In the genomic region with DNA sequence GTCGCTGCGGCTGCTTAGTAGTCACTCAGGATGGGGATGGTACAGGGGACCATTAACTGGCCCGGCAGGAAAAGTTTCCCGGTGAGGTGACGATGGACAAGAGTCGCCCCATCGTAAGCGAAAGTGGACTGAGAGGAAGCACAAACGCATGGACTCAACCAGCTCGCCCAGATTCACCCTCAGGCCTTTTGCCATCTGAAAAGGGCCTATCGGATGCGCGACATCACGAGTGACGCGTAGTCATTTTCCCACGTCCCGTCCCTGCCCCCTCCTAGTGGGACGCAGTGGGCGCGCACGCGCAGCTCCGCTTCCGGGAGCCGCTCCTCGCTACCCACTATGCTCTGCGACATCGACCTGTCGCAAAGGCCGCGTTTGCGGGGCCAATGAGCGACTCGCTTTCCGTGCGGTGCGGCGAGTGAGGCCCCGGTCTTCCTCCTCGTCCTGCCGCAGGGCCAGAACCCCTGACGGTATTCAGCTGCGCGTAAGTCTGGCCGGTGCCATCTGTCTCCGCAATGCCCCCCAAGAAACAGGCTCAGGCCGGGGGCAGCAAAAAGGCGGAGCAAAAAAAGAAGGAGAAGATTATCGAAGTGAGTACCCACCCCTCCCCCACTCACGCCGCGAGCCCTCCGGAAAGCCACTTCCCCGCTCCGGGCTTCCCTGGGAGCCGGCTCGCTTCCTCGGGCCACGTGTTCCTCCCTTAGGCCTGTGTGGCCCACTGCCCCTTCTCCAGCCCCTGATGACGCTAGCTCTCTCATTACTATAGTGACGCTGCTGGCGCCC, we compare ENCODE assay signal across 8 cellular contexts. TPM values are rescaled to one million over a fixed set of nuclear protein-coding genes. Genes with fewer than 3 reads are reported as not detected.
DNase-seq lines count a peak whose midpoint lies in the region; ATAC-seq, FAIRE-seq and TF ChIP-seq lines count a peak whose summit lies in the region.

A gene (plus strand): TSS at position 390 of the 780 bp plus-strand sequence. CDS start 123 bp downstream, at position 513.

- peak within 1 kb of the TSS; percentile 94 for H3K9ac ChIP-seq in endothelial cell of umbilical vein (replicated peaks; ENCODE audit: extremely low read depth, insufficient read depth, low read length)

- TF ChIP-seq CTCF in D721Med (IDR thresholded peaks at IDR 0.05; ENCODE audit: insufficient read depth, missing control alignments) (no peak), endothelial cell of umbilical vein (IDR thresholded peaks at IDR 0.05; ENCODE audit: extremely low read depth in 1 of 2, insufficient read depth in 1 of 2, low read depth in 1 of 2, low read length in 2 of 2) (no peak)

- no peaks in the 10 kb centered on the region for H3K27me3 ChIP-seq in endothelial cell of umbilical vein (ENCODE audit: control insufficient read depth in 2 of 2, insufficient read depth in 2 of 2, low read length in 2 of 2)

- BruUV-seq in endothelial cell of umbilical vein (replicated peaks; lab: Mats Ljungman, UMichigan) = no TSS peak

- peaks cover 49% of the 10 kb centered on the region for H3K79me2 ChIP-seq in endothelial cell of umbilical vein (ENCODE audit: control insufficient read depth, insufficient read depth, low read length)

- peak; percentile 95 for TF ChIP-seq POLR2A in endothelial cell of umbilical vein (IDR thresholded peaks at IDR 0.05; ENCODE audit: low read depth, low read length)

- no peaks in the 10 kb centered on the region for H3K9me1 ChIP-seq in endothelial cell of umbilical vein (replicated peaks; ENCODE audit: control insufficient read depth, extremely low read depth, insufficient read depth, low read length)

- peak; percentile 85 for ATAC-seq in GM21515 (IDR thresholded peaks at IDR 0.05; ENCODE audit: unreplicated experiment)

- no peaks in the 10 kb centered on the region for H3K9me3 ChIP-seq in endothelial cell of umbilical vein (replicated peaks; ENCODE audit: control insufficient read depth, insufficient read depth, low read length)

- no peak for FAIRE-seq in D721Med (lab: Jason Lieb, UNC)
- FAIRE-seq in endothelial cell of umbilical vein (lab: Jason Lieb, UNC) = peak; percentile 96

- peak within 1 kb of the TSS; percentile 89 for H3K27ac ChIP-seq in endothelial cell of umbilical vein (ENCODE audit: insufficient read depth, low read depth, low read length)

- dilution Hi-C loops in endothelial cell of umbilical vein (cut with MboI; ENCODE audit: extremely low pct_ligation_motif_present, low sequenced_read_pairs) = no loop called here

- H3K4me1 ChIP-seq in endothelial cell of umbilical vein (ENCODE audit: control insufficient read depth, extremely low read depth, insufficient read depth, low read length) = peaks cover 19% of the 10 kb centered on the region

- H3K4me2 ChIP-seq in endothelial cell of umbilical vein (ENCODE audit: insufficient read depth, low read length) = peak within 1 kb of the TSS; percentile 97

- H4K20me1 ChIP-seq in endothelial cell of umbilical vein (replicated peaks; ENCODE audit: control insufficient read depth, extremely low read depth, insufficient read depth, low read length) = peaks cover 14% of the 10 kb centered on the region

- H3K36me3 ChIP-seq in endothelial cell of umbilical vein (ENCODE audit: control insufficient read depth in 2 of 2, extremely low read depth in 1 of 2, insufficient read depth in 2 of 2, low read length in 2 of 2) = no peaks in the 10 kb centered on the region

- CTCF ChIA-PET in endothelial cell of umbilical vein (lab: Charles Lee) = interaction anchor here (0.5 to 1.4 kb wide), 9 partner anchors 8 to 1195 kb away, joined by 3 to 6 read pairs (median 3); a partner anchor contains a TSS

- DNase-seq in D721Med (ENCODE audit: insufficient read length, low spot score) = peak; percentile 37
- DNase-seq in HuH-7 (ENCODE audit: low spot score) = peak; percentile 90
- peak; percentile 98 for DNase-seq in OCI-M1 (lab: John Stamatoyannopoulos, UW)
- DNase-seq in activated T-cell treated with anti-CD3 and anti-CD28 coated beads for 24 hours (ENCODE audit: low read depth) = peak; percentile 94
- peak; percentile 97 for DNase-seq in endothelial cell of umbilical vein (ENCODE audit: low read depth, low spot score)
- DNase-seq in middle frontal gyrus (ENCODE audit: extremely low spot score, low spot score) = peak; percentile 96
- DNase-seq in stimulated activated CD8-positive, alpha-beta memory T cell treated with anti-CD3 and anti-CD28 coated beads, Interleukin-2, amount 100 ng/mL, for 48 hours (ENCODE audit: low read depth in 2 of 2) = peak; percentile 89 to 92

- intact Hi-C loops in endothelial cell of umbilical vein (cut with micrococcal nuclease) = loop anchor here (1.0 to 5.0 kb wide), 5 partner anchors 46 to 1806 kb away; a partner anchor contains a TSS

- POLR2A ChIA-PET in endothelial cell of umbilical vein (lab: Charles Lee) = interaction anchor here (1.4 kb wide), 1 partner anchor 103 kb away, joined by 3 read pairs; no protein-coding TSS in a partner anchor

- H3K4me3 ChIP-seq in endothelial cell of umbilical vein (replicated peaks in 1 of 3; ENCODE audit: insufficient read depth in 1 of 3, low read depth in 1 of 3, low read length in 3 of 3) = peak within 1 kb of the TSS; percentile 71 to 98 (median 84)

- peak within 1 kb of the TSS; percentile 81 for H2AFZ ChIP-seq in endothelial cell of umbilical vein (ENCODE audit: low read depth, low read length)

TF ChIP-seq in endothelial cell of umbilical vein, 7 proteins besides CTCF, POLR2A, EP300 and RAD21:
- TF ChIP-seq MYC (IDR thresholded peaks at IDR 0.05; ENCODE audit: low read depth, low read length) (peak; percentile 73), JUN (IDR thresholded peaks at IDR 0.05; ENCODE audit: borderline replicate concordance, insufficient read depth, insufficient read length, low read depth) (peak; percentile 20), FOS (IDR thresholded peaks at IDR 0.05; ENCODE audit: borderline replicate concordance, insufficient read depth, low read length) (peak; percentile 45), POLR2AphosphoS5 (IDR thresholded peaks at IDR 0.05; ENCODE audit: insufficient read depth, low read depth, low read length) (peak; percentile 91), EZH2 (IDR thresholded peaks at IDR 0.05; ENCODE audit: borderline replicate concordance, low read depth, low read length, severe bottlenecking) (no peak), GATA2 (IDR thresholded peaks at IDR 0.05; ENCODE audit: insufficient read depth, insufficient read length, low read depth, low read length) (no peak)
- TF ChIP-seq, protein P1, sequence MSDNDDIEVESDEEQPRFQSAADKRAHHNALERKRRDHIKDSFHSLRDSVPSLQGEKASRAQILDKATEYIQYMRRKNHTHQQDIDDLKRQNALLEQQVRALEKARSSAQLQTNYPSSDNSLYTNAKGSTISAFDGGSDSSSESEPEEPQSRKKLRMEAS (IDR thresholded peaks at IDR 0.05; ENCODE audit: insufficient read depth, insufficient read length) = peak; percentile 80
TF ChIP-seq in endothelial cell of umbilical vein: peak in this region for 5.

RNA-seq across cellular contexts. Expression of the gene that starts here (rescaled TPM):
- 64.5 and 65.1 TPM in 2 replicates for total RNA-seq in endothelial cell of umbilical vein
- 15.8 and 24.1 TPM in 2 replicates for polyA plus RNA-seq in endothelial cell of umbilical vein
- polyA plus RNA-seq in endothelial cell of umbilical vein (2011; cell fraction: cytosol; rRNA removed) = 50.5 and 52.6 TPM in 2 replicates
- polyA plus RNA-seq in endothelial cell of umbilical vein (2011; cell fraction: nucleus; rRNA removed) = 61.2 and 80.0 TPM in 2 replicates
- 70.9 and 112 TPM in 2 replicates for polyA plus RNA-seq in endothelial cell of umbilical vein (2012)
- polyA minus RNA-seq in endothelial cell of umbilical vein = 17.1 and 19.2 TPM in 2 replicates
- polyA minus RNA-seq in endothelial cell of umbilical vein (2011; cell fraction: cytosol; rRNA and poly(A)+ RNA removed) = 54.8 TPM
- 31.2 and 52.2 TPM in 2 replicates for polyA minus RNA-seq in endothelial cell of umbilical vein (2011; cell fraction: nucleus; rRNA and poly(A)+ RNA removed)

Comparison
In these comparisons a context has a peak if more than half of its experiments do, and no peak if none do; other contexts are left out.
1. Peak in every context shown above with its lines: DNase-seq, ATAC-seq, H3K4me3 ChIP-seq and H3K27ac ChIP-seq.
2. DNase-seq: peak in every context shown above with its lines; median percentile 98 in OCI-M1; 97 in endothelial cell of umbilical vein; 96 in middle frontal gyrus; 94 in activated T-cell treated with anti-CD3 and anti-CD28 coated beads for 24 hours; 90 in stimulated activated CD8-positive, alpha-beta memory T cell treated with anti-CD3 and anti-CD28 coated beads, Interleukin-2, amount 100 ng/mL, for 48 hours; 90 in HuH-7; 37 in D721Med.